Comparison of ENCODE assay signal across 9 cellular contexts in the genomic region with DNA sequence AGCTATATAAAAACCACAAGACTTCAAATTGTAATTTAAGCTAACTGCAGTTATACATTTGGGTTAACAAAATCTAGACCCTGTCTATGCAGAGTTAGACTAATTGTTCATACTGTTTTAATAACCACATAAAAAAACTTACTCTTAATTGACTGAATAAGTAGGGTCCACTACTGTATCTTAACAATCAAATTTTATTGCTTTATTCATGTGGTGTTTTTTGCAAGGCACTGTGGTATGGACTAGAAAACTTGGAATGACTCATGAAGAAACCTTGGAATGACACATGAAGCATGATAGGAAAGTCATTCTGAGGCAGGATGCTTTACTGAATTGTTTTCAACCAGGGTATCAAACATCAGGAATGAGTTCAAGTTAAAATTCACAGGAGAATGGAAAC. TPM values are rescaled to one million over a fixed set of nuclear protein-coding genes. Genes with fewer than 3 reads are reported as not detected.
DNase-seq lines count a peak whose midpoint lies in the region; ATAC-seq and TF ChIP-seq lines count a peak whose summit lies in the region.
"Had no signal": no experiment of that assay in that cellular context is flagged by ENCODE, and none has a peak within 500 bp of the region (broad histone marks: within the 10 kb centered on the region; RNA-seq: fewer than 3 reads in every experiment).

No MANE protein-coding gene starts in this region.

- H3K79me2 ChIP-seq in MM.1S (ENCODE audit: low read length) = peaks cover 72% of the 10 kb centered on the region

- intact Hi-C loops in Caco-2 (cut with micrococcal nuclease; ENCODE audit: unreplicated experiment) = no loop called here

- no peak for TF ChIP-seq CTCF in Caco-2 (IDR thresholded peaks at IDR 0.05; ENCODE audit: insufficient read depth in 1 of 2, low read depth in 1 of 2, low read length in 1 of 2, severe bottlenecking in 1 of 2, unreplicated experiment in 1 of 2)
- TF ChIP-seq CTCF in MM.1S (IDR thresholded peaks at IDR 0.05; ENCODE audit: low read length) = no peak
- no peak for TF ChIP-seq CTCF in cardiac fibroblast (IDR thresholded peaks at IDR 0.05; ENCODE audit: low read depth, low read length)
- no peak for TF ChIP-seq CTCF in neural crest cell (conservative IDR thresholded peaks at IDR 0.05)

- H3K4me3 Mint-ChIP-seq in Caco-2 (ENCODE audit: unreplicated experiment) (peak overlapping the region; percentile 57), neural crest cell (peak overlapping the region; percentile 93)

- H3K27me3 ChIP-seq in Caco-2 (replicated peaks; ENCODE audit: control insufficient read depth, insufficient read depth, low read length) (no peaks in the 10 kb centered on the region), MM.1S (replicated peaks; ENCODE audit: insufficient read depth, low read length) (no peaks in the 10 kb centered on the region)

- POLR2A ChIA-PET in Caco-2 (lab: Charles Lee) = no interaction called here

- peak overlapping the region; percentile 99; the same call in 1 of the 2 replicates for H3K9ac ChIP-seq in MM.1S (ENCODE audit: low read length)

- H3K4me1 Mint-ChIP-seq in Caco-2 (ENCODE audit: low read depth, unreplicated experiment) (peaks cover 6% of the 10 kb centered on the region), neural crest cell (peaks cover 32% of the 10 kb centered on the region)

- DNase-seq in Caco-2 = no peak
- DNase-seq in MM.1S = no peak
- peak; percentile 28 to 69 for DNase-seq in cardiac fibroblast (ENCODE audit: low read depth in 2 of 2)
- no peak for DNase-seq in neural crest cell (ENCODE audit: low read depth, low spot score)
- no peak for DNase-seq in stimulated activated CD4-positive, alpha-beta T cell treated with anti-CD3 and anti-CD28 coated beads, Interleukin-2, amount 100 ng/mL, for 24 hours
- no peak for DNase-seq in cortex of kidney (lab: John Stamatoyannopoulos, UW)
- no peak for DNase-seq in SKM-1 treated with dmso at 0.1 percent for 144 hours (lab: John Stamatoyannopoulos, UW; ENCODE audit: unreplicated experiment)
- DNase-seq: NCI-H1436 had no signal

- peaks cover 58% of the 10 kb centered on the region for H3K36me3 Mint-ChIP-seq in Caco-2 (ENCODE audit: insufficient read depth, unreplicated experiment)
- no peaks in the 10 kb centered on the region for H3K36me3 Mint-ChIP-seq in neural crest cell (ENCODE audit: low read depth)

- no peaks in the 10 kb centered on the region for H3K9me2 ChIP-seq in MM.1S (replicated peaks; ENCODE audit: insufficient read depth, low read length)

- H3K9me3 ChIP-seq in Caco-2 (no peaks in the 10 kb centered on the region), MM.1S (replicated peaks; ENCODE audit: insufficient read depth, low read length) (no peaks in the 10 kb centered on the region)

- BruUV-seq in Caco-2 (replicated peaks; lab: Mats Ljungman, UMichigan) = no TSS peak

- H3K9me3 Mint-ChIP-seq in Caco-2 (ENCODE audit: unreplicated experiment) (no peaks in the 10 kb centered on the region), neural crest cell (no peaks in the 10 kb centered on the region)

- no peak for ATAC-seq in activated CD4-positive, CD25-positive, alpha-beta regulatory T cell treated with anti-CD3 and anti-CD28 coated beads, Interleukin-2, amount 50 U/mL, for 24 hours

- no peak overlapping the region for H3K4me3 ChIP-seq in Caco-2 (ENCODE audit: low read depth, low read length)
- peak overlapping the region; percentile 97 for H3K4me3 ChIP-seq in MM.1S (ENCODE audit: low read length)
- peak overlapping the region in 1 of 2 donors; percentile 89 for H3K4me3 ChIP-seq in cardiac fibroblast (replicated peaks in 1 of 2; ENCODE audit: low read depth in 2 of 2, low read length in 2 of 2)

- peak overlapping the region; percentile 81; the same call in 1 of the 2 replicates for H3K4me2 ChIP-seq in MM.1S (ENCODE audit: low read depth, low read length)

- H3K4me1 ChIP-seq in Caco-2 = peaks cover 11% of the 10 kb centered on the region
- peaks cover 21% of the 10 kb centered on the region for H3K4me1 ChIP-seq in MM.1S (ENCODE audit: low read length)

- peaks cover 22% of the 10 kb centered on the region; the same call in 1 of the 2 replicates for H4K20me1 ChIP-seq in MM.1S (ENCODE audit: insufficient read depth, low read length)

- H2AFZ ChIP-seq in MM.1S (ENCODE audit: low read length) = no peak overlapping the region

- H3K36me3 ChIP-seq in Caco-2 (ENCODE audit: control insufficient read depth, insufficient read depth, low read length) (peaks cover 3% of the 10 kb centered on the region; the same call in 1 of the 2 replicates), MM.1S (replicated peaks; ENCODE audit: insufficient read depth, low read length) (peaks cover 16% of the 10 kb centered on the region)

- H3K27ac Mint-ChIP-seq in Caco-2 (ENCODE audit: unreplicated experiment) (no peak overlapping the region), neural crest cell (ENCODE audit: unreplicated experiment) (no peak overlapping the region)

- H3K27ac ChIP-seq in MM.1S (ENCODE audit: low read length) = no peak overlapping the region

- CTCF ChIA-PET in Caco-2 (lab: Charles Lee) = no interaction called here

- no peaks in the 10 kb centered on the region for H3K27me3 Mint-ChIP-seq in Caco-2 (ENCODE audit: insufficient read depth, unreplicated experiment)
- no peaks in the 10 kb centered on the region for H3K27me3 Mint-ChIP-seq in neural crest cell (ENCODE audit: low read depth)

- peaks cover 12% of the 10 kb centered on the region for H3F3A ChIP-seq in MM.1S (ENCODE audit: insufficient read depth, low read length)

RNA-seq across cellular contexts. Expression of gene SERP1, which starts 2.3 kb away (rescaled TPM):
- total RNA-seq in Caco-2 (2022) (89.4 and 90.8 TPM in 2 replicates), neural crest cell (81.6 and 81.7 TPM in 2 replicates)

RNA-seq across cellular contexts. Expression of gene EIF2A, which starts 2.5 kb away (rescaled TPM):
- 97.1 and 103 TPM in 2 replicates for total RNA-seq in Caco-2 (2022)
- 65.7 and 75.6 TPM in 2 replicates for total RNA-seq in neural crest cell

RNA-seq across cellular contexts. Expression of gene SELENOT, which starts 59.1 kb away (rescaled TPM):
- total RNA-seq in Caco-2 (2022) (121 and 124 TPM in 2 replicates), neural crest cell (58.2 and 63.9 TPM in 2 replicates)

Comparison
In these comparisons a context has a peak if more than half of its experiments do, and no peak if none do; other contexts are left out.
1. DNase-seq: peak in cardiac fibroblast (2 of 2); none in Caco-2 (0 of 2), MM.1S (single experiment), neural crest cell (single experiment), stimulated activated CD4-positive, alpha-beta T cell treated with anti-CD3 and anti-CD28 coated beads, Interleukin-2, amount 100 ng/mL, for 24 hours (0 of 2), cortex of kidney (single experiment) and SKM-1 treated with dmso at 0.1 percent for 144 hours (single experiment).